7 cellular contexts compared by ENCODE assay signal in genomic region chr5:111511174-111512025, GRCh38. TPM values are rescaled to one million over a fixed set of nuclear protein-coding genes. Genes with fewer than 3 reads are reported as not detected.
DNase-seq lines count a peak whose midpoint lies in the region; ATAC-seq and TF ChIP-seq lines count a peak whose summit lies in the region.

No MANE protein-coding gene starts in this region.

- TF ChIP-seq CTCF in fibroblast of mammary gland (conservative IDR thresholded peaks at IDR 0.05; ENCODE audit: control insufficient read depth, insufficient read depth, low read depth, low read length), result no peak
- no peak for TF ChIP-seq CTCF in omental fat pad (IDR thresholded peaks at IDR 0.05)

- peak overlapping the region; percentile 88 for H3K4me3 ChIP-seq in fibroblast of mammary gland (ENCODE audit: control insufficient read depth, low read depth, low read length)

- peak; percentile 51 for DNase-seq in fibroblast of mammary gland (ENCODE audit: low read depth)
- no peak for DNase-seq in omental fat pad (ENCODE audit: low spot score)
- no peak for DNase-seq in NCI-H2196 (lab: John Stamatoyannopoulos, UW; ENCODE audit: unreplicated experiment)
- no peak for DNase-seq in stimulated activated CD4-positive, alpha-beta T cell treated with anti-CD3 and anti-CD28 coated beads, Interleukin-2, amount 100 ng/mL, for 48 hours

- peak; percentile 6 for ATAC-seq in GM18873 (IDR thresholded peaks at IDR 0.05; ENCODE audit: low FRiP score, unreplicated experiment)
- ATAC-seq in HG02870 (IDR thresholded peaks at IDR 0.05; ENCODE audit: unreplicated experiment), result peak; percentile 8
- peak; percentile 38 for ATAC-seq in SK-N-SH treated with all-trans-retinoic acid at 6 μM for 48 hours
- peak; percentile 22 for ATAC-seq in omental fat pad (ENCODE audit: low FRiP score)

TF ChIP-seq in SK-N-SH treated with all-trans-retinoic acid at 6 μM for 48 hours, 23 proteins besides CTCF, POLR2A, EP300 and RAD21:
- TF ChIP-seq GLIS3 (CRISPR knock-in tag; IDR thresholded peaks at IDR 0.05), result no peak

RNA-seq across cellular contexts. Expression of gene STARD4, which starts 0.9 kb away (rescaled TPM):
- 10 to 100 TPM in 3 of 4 donors, 1 to 10 TPM in 1; 7.3 to 27.3 (median 13.5) TPM for total RNA-seq in omental fat pad
